30 cellular contexts compared by ENCODE assay signal in genomic region chr7:112821345-112821744, GRCh38.
"Had no signal": no experiment of that assay in that cellular context is flagged by ENCODE, and none has a peak within 500 bp of the region (broad histone marks: within the 10 kb centered on the region; RNA-seq: fewer than 3 reads in every experiment).

No MANE protein-coding gene starts in this region.

- H3K4me3 ChIP-seq: ascending aorta, cardiac muscle cell had no signal

- DNase-seq: activated CD4-positive, alpha-beta memory T cell treated with anti-CD3 and anti-CD28 coated beads, Interleukin-2, amount 10 ng/mL, durations not matched to agents 7 days and 5 days; activated CD4-positive, alpha-beta T cell treated with anti-CD3 and anti-CD28 coated beads for 1 hour; activated CD4-positive, alpha-beta T cell treated with anti-CD3 and anti-CD28 coated beads for 36 hours; activated CD4-positive, alpha-beta T cell treated with anti-CD3 and anti-CD28 coated beads for 48 hours; activated CD4-positive, alpha-beta T cell treated with anti-CD3 and anti-CD28 coated beads, Interleukin-2, amount 10 ng/mL, durations not matched to agents 7 days and 5 days; activated CD4-positive, alpha-beta T cell treated with anti-CD3 and anti-CD28 coated beads, Interleukin-2, amount 50 U/mL, for 48 hours; activated CD4-positive, CD25-positive, alpha-beta regulatory T cell; activated CD8-positive, alpha-beta memory T cell treated with anti-CD3 and anti-CD28 coated beads for 24 hours; activated CD8-positive, alpha-beta memory T cell treated with anti-CD3 and anti-CD28 coated beads, Interleukin-2, amount 10 ng/mL, durations not matched to agents 7 days and 5 days; activated CD8-positive, alpha-beta memory T cell treated with anti-CD3 and anti-CD28 coated beads, Interleukin-2, amount 50 U/mL, for 48 hours; activated CD8-positive, alpha-beta T cell treated with anti-CD3 and anti-CD28 coated beads, Interleukin-2, amount 10 ng/mL, durations not matched to agents 7 days and 5 days; activated effector memory CD4-positive, alpha-beta T cell treated with Interleukin-2 at 50 U/mL for 16 hours; activated gamma-delta T cell; activated naive CD4-positive, alpha-beta T cell treated with anti-CD3 and anti-CD28 coated beads for 36 hours; activated naive CD4-positive, alpha-beta T cell treated with anti-CD3 and anti-CD28 coated beads, Interleukin-2, amount 50 U/mL, for 16 hours; activated naive CD8-positive, alpha-beta T cell treated with anti-CD3 and anti-CD28 coated beads for 36 hours; activated T-cell treated with anti-CD3 and anti-CD28 coated beads, Interleukin-2, amount 50 U/mL, for 24 hours; activated T-cell treated with anti-CD3 and anti-CD28 coated beads, Interleukin-2, amount 50 U/mL, for 48 hours; amygdala; anterior cingulate cortex; caudate nucleus; cerebellar nuclear complex; T-cell; T-helper 17 cell; T-helper 9 cell; WERI-Rb-1 had no signal

- ATAC-seq: activated CD4-positive, alpha-beta T cell treated with anti-CD3 and anti-CD28 coated beads for 36 hours; activated CD4-positive, CD25-positive, alpha-beta regulatory T cell treated with anti-CD3 and anti-CD28 coated beads, Interleukin-2, amount 50 U/mL, for 24 hours; activated CD8-positive, alpha-beta memory T cell treated with anti-CD3 and anti-CD28 coated beads, Interleukin-2, amount 10 ng/mL, durations not matched to agents 7 days and 5 days; activated CD8-positive, alpha-beta T cell treated with anti-CD3 and anti-CD28 coated beads, Interleukin-2, amount 10 ng/mL, durations not matched to agents 7 days and 5 days; T-cell; T-helper 17 cell; WTC11 had no signal
